10 cellular contexts compared by ENCODE assay signal in genomic region chr11:1758611-1759150, GRCh38. TPM values are rescaled to one million over a fixed set of nuclear protein-coding genes. Genes with fewer than 3 reads are reported as not detected.
DNase-seq lines count a peak whose midpoint lies in the region; ATAC-seq and TF ChIP-seq lines count a peak whose summit lies in the region.
"Had no signal": no experiment of that assay in that cellular context is flagged by ENCODE, and none has a peak within 500 bp of the region (broad histone marks: within the 10 kb centered on the region; RNA-seq: fewer than 3 reads in every experiment).

No MANE protein-coding gene starts in this region.

- H3K27me3 Mint-ChIP-seq in stimulated activated naive CD8-positive, alpha-beta T cell treated with anti-CD3 and anti-CD28 coated beads, Interleukin-15, Interleukin-2, amounts not matched to agents 100 ng/mL and 50 ng/mL, for 24 hours = no peaks in the 10 kb centered on the region
- no peaks in the 10 kb centered on the region for H3K27me3 Mint-ChIP-seq in naive thymus-derived CD8-positive, alpha-beta T cell

- no peak for TF ChIP-seq EP300 in gastroesophageal sphincter (IDR thresholded peaks at IDR 0.05)

- no peak overlapping the region for H3K4me3 ChIP-seq in gastroesophageal sphincter

- H3K36me3 Mint-ChIP-seq in stimulated activated naive CD8-positive, alpha-beta T cell treated with anti-CD3 and anti-CD28 coated beads, Interleukin-15, Interleukin-2, amounts not matched to agents 100 ng/mL and 50 ng/mL, for 24 hours (ENCODE audit: low read depth) = peaks cover 4% of the 10 kb centered on the region
- peaks cover 0 to 17% (median 13%) of the 10 kb centered on the region in 3 donors for H3K36me3 Mint-ChIP-seq in naive thymus-derived CD8-positive, alpha-beta T cell

- no peak for ATAC-seq in stimulated activated naive CD8-positive, alpha-beta T cell treated with anti-CD3 and anti-CD28 coated beads, Interleukin-15, Interleukin-2, amounts not matched to agents 100 U/mL and 50 U/mL, for 24 hours
- ATAC-seq in naive thymus-derived CD8-positive, alpha-beta T cell = no peak
- no peak for ATAC-seq in HG02970 (IDR thresholded peaks at IDR 0.05; ENCODE audit: low FRiP score, unreplicated experiment)
- no peak for ATAC-seq in gastroesophageal sphincter
- ATAC-seq in GM18858 (IDR thresholded peaks at IDR 0.05; ENCODE audit: unreplicated experiment) = no peak

- peak overlapping the region; percentile 77 for H3K27ac Mint-ChIP-seq in stimulated activated naive CD8-positive, alpha-beta T cell treated with anti-CD3 and anti-CD28 coated beads, Interleukin-15, Interleukin-2, amounts not matched to agents 100 ng/mL and 50 ng/mL, for 24 hours
- H3K27ac Mint-ChIP-seq in naive thymus-derived CD8-positive, alpha-beta T cell = peak overlapping the region; percentile 79 to 94 (median 90)

- H3K4me1 Mint-ChIP-seq in stimulated activated naive CD8-positive, alpha-beta T cell treated with anti-CD3 and anti-CD28 coated beads, Interleukin-15, Interleukin-2, amounts not matched to agents 100 ng/mL and 50 ng/mL, for 24 hours (ENCODE audit: low read depth) = peaks cover 70% of the 10 kb centered on the region
- H3K4me1 Mint-ChIP-seq in naive thymus-derived CD8-positive, alpha-beta T cell = peaks cover 32 to 85% (median 74%) of the 10 kb centered on the region in 4 donors

- no peak for TF ChIP-seq CTCF in gastroesophageal sphincter (IDR thresholded peaks at IDR 0.05)

- TF ChIP-seq POLR2A in gastroesophageal sphincter (IDR thresholded peaks at IDR 0.05) = no peak

- no peaks in the 10 kb centered on the region for H3K9me3 ChIP-seq in gastroesophageal sphincter

- no peaks in the 10 kb centered on the region for H3K9me3 Mint-ChIP-seq in stimulated activated naive CD8-positive, alpha-beta T cell treated with anti-CD3 and anti-CD28 coated beads, Interleukin-15, Interleukin-2, amounts not matched to agents 100 ng/mL and 50 ng/mL, for 24 hours
- H3K9me3 Mint-ChIP-seq in naive thymus-derived CD8-positive, alpha-beta T cell = no peaks in the 10 kb centered on the region

- peak overlapping the region; percentile 58 for H3K27ac ChIP-seq in caudate nucleus (ENCODE audit: low read depth, low read length)
- H3K27ac ChIP-seq in gastroesophageal sphincter = peak overlapping the region in 1 of 4 donors; percentile 91

- H3K4me1 ChIP-seq in gastroesophageal sphincter = peaks cover 0 to 60% (median 33%) of the 10 kb centered on the region in 3 donors

- POLR2A ChIA-PET in naive thymus-derived CD8-positive, alpha-beta T cell (lab: Charles Lee) = interaction anchor here (0.5 to 2.1 kb wide), 6 partner anchors 9 to 1230 kb away, joined by 3 to 12 read pairs (median 4); partner anchors contain the start of genes C11orf21, LSP1 and TSPAN32

- H3K4me3 Mint-ChIP-seq in stimulated activated naive CD8-positive, alpha-beta T cell treated with anti-CD3 and anti-CD28 coated beads, Interleukin-15, Interleukin-2, amounts not matched to agents 100 ng/mL and 50 ng/mL, for 24 hours = peak overlapping the region; percentile 75
- H3K4me3 Mint-ChIP-seq in naive thymus-derived CD8-positive, alpha-beta T cell = peak overlapping the region; percentile 61 to 90 (median 80)

- H3K27me3 ChIP-seq in gastroesophageal sphincter = no peaks in the 10 kb centered on the region

- WGBS in gastroesophageal sphincter (ENCODE audit: low coverage in 1 of 2), 2 donors = 40 to 60% methylated on average over 1 to 2 of the region's 21 CpGs

- peaks cover 0 to 80% of the 10 kb centered on the region in 2 donors for H3K36me3 ChIP-seq in gastroesophageal sphincter

- DNase-seq in stimulated activated naive CD8-positive, alpha-beta T cell treated with anti-CD3 and anti-CD28 coated beads, Interleukin-15, Interleukin-2, amounts not matched to agents 100 U/mL and 50 U/mL, for 24 hours = no peak
- DNase-seq in caudate nucleus (lab: John Stamatoyannopoulos, UW) (no peak), ureter (ENCODE audit: low spot score) (no peak)
- no peak for DNase-seq in naive thymus-derived CD8-positive, alpha-beta T cell
- DNase-seq: erythroblast, NCI-H2081 treated with DMSO at 0.1 percent for 48 hours had no signal

RNA-seq across cellular contexts. Expression of gene CTSD, which starts 5.0 kb away (rescaled TPM):
- 100 to 1,000 TPM; 134 to 142 TPM for total RNA-seq in naive thymus-derived CD8-positive, alpha-beta T cell
- 100 to 1,000 TPM; 163 to 203 (median 176) TPM for polyA plus RNA-seq in naive thymus-derived CD8-positive, alpha-beta T cell
- 1,385 TPM for total RNA-seq in ureter
- total RNA-seq in gastroesophageal sphincter = 100 to 1,000 TPM; 182 to 290 (median 238) TPM

RNA-seq across cellular contexts. Expression of gene IFITM10, which starts 8.3 kb away (rescaled TPM):
- 1 to 10 TPM; 2.0 to 4.3 TPM for total RNA-seq in naive thymus-derived CD8-positive, alpha-beta T cell
- under 1 TPM in 1 of 3 donors, not detected in 2; 0.16 TPM for polyA plus RNA-seq in naive thymus-derived CD8-positive, alpha-beta T cell
- 49.2 TPM for total RNA-seq in ureter
- total RNA-seq in gastroesophageal sphincter = under 1 TPM in 3 of 4 donors, not detected in 1; 0.13 to 0.85 (median 0.31) TPM
